ENCODE assay signal across 18 cellular contexts in the genomic region with DNA sequence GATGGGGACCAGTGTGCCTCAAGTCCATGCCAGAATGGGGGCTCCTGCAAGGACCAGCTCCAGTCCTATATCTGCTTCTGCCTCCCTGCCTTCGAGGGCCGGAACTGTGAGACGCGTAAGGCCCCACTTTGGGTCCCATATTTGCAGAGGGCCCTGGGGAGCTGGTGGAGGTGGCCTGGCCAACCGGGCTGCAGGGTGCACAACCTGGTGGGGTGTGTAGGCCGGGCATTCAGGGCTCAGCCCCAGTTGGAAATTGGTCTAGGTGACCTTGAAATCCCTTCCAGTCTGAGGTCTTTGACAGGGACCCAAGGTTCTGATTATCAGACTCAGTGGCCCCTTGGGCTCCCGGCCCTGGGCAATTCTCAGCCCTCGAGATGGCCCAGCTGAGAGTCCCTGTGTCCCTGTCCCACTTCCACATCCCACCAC. TPM values are rescaled to one million over a fixed set of nuclear protein-coding genes. Genes with fewer than 3 reads are reported as not detected.
DNase-seq lines count a peak whose midpoint lies in the region; ATAC-seq, FAIRE-seq and TF ChIP-seq lines count a peak whose summit lies in the region.
"Had no signal": no experiment of that assay in that cellular context is flagged by ENCODE, and none has a peak within 500 bp of the region (broad histone marks: within the 10 kb centered on the region; RNA-seq: fewer than 3 reads in every experiment).

No MANE protein-coding gene starts in this region.

- DNase-seq in H7 (peak; percentile 23), Peyer's patch (peak in 2 of 3 donors; percentile 26 to 33), HepG2 (ENCODE audit: low spot score) (no peak), sigmoid colon (peak; percentile 33), RKO (ENCODE audit: low spot score) (no peak), RWPE1 (ENCODE audit: low spot score) (no peak), caudate nucleus (lab: John Stamatoyannopoulos, UW) (no peak)
- DNase-seq in activated CD4-positive, alpha-beta memory T cell treated with anti-CD3 and anti-CD28 coated beads, Interleukin-2, amount 10 ng/mL, durations not matched to agents 7 days and 5 days = no peak
- DNase-seq: CD8-positive, alpha-beta T cell; GF-D8; GOT3; MG63; NCI-H1105 treated with DMSO at 0.1 percent for 48 hours; NCI-H1930; NCI-H2171 treated with DMSO at 0.1 percent for 48 hours had no signal

- no peak for TF ChIP-seq RAD21 in HepG2 (CRISPR knock-in tag; IDR thresholded peaks at IDR 0.05)

- in situ Hi-C loops in HepG2 (cut with HindIII; ENCODE audit: extremely low pct_ligation_motif_present, low pct_unique_long_range_greater_than_20kb) = no loop called here

- peaks cover 0 to 5% (median 0%) of the 10 kb centered on the region in 4 donors for H3K9me3 ChIP-seq in Peyer's patch
- no peaks in the 10 kb centered on the region for H3K9me3 ChIP-seq in HepG2 (ENCODE audit: low read length)
- H3K9me3 ChIP-seq in sigmoid colon = no peaks in the 10 kb centered on the region
- H3K9me3 ChIP-seq: MG63 had no signal

- peaks cover 19% of the 10 kb centered on the region; the same call in 1 of the 2 replicates for H3K27me3 ChIP-seq in H7 (ENCODE audit: control insufficient read depth, insufficient read depth, low read length)
- H3K27me3 ChIP-seq in Peyer's patch = peaks cover 0 to 18% of the 10 kb centered on the region in 2 donors
- H3K27me3 ChIP-seq in HepG2 (ENCODE audit: control insufficient read depth in 1 of 2, insufficient read depth in 2 of 2, low read length in 2 of 2) = no peaks in the 10 kb centered on the region
- peaks cover 18 to 32% (median 21%) of the 10 kb centered on the region in 3 donors for H3K27me3 ChIP-seq in sigmoid colon

- no TSS peak for BruUV-seq in HepG2 (replicated peaks; lab: Mats Ljungman, UMichigan)

- no peak overlapping the region for H2AFZ ChIP-seq in HepG2 (ENCODE audit: low read length)

- H3K9me3 Mint-ChIP-seq in activated CD4-positive, alpha-beta memory T cell treated with anti-CD3 and anti-CD28 coated beads, Interleukin-2, amount 10 ng/mL, durations not matched to agents 7 days and 5 days = no peaks in the 10 kb centered on the region
- H3K9me3 Mint-ChIP-seq: CD8-positive, alpha-beta T cell had no signal

- no peak overlapping the region for H3K4me2 ChIP-seq in HepG2 (ENCODE audit: low read depth, low read length)

- H3K36me3 ChIP-seq in H7 (replicated peaks; ENCODE audit: control insufficient read depth, insufficient read depth, low read length) = no peaks in the 10 kb centered on the region
- H3K36me3 ChIP-seq in Peyer's patch = no peaks in the 10 kb centered on the region
- peaks cover 0 to 1% of the 10 kb centered on the region in 2 experiments; a peak in 1 of 5 replicates for H3K36me3 ChIP-seq in HepG2 (replicated peaks in 1 of 2; ENCODE audit: control insufficient read depth in 1 of 2, insufficient read depth in 2 of 2, low read length in 2 of 2)
- no peaks in the 10 kb centered on the region for H3K36me3 ChIP-seq in sigmoid colon
- H3K36me3 ChIP-seq: MG63 had no signal

- peaks cover 6% of the 10 kb centered on the region for H3K27me3 Mint-ChIP-seq in activated CD4-positive, alpha-beta memory T cell treated with anti-CD3 and anti-CD28 coated beads, Interleukin-2, amount 10 ng/mL, durations not matched to agents 7 days and 5 days

- H3K27ac ChIP-seq in Peyer's patch (no peak overlapping the region), HepG2 (ENCODE audit: extremely low read length, insufficient read depth, low read length) (no peak overlapping the region), sigmoid colon (no peak overlapping the region), RWPE1 (no peak overlapping the region), caudate nucleus (ENCODE audit: low read depth, low read length) (no peak overlapping the region)

- no peak overlapping the region for H3K4me3 Mint-ChIP-seq in activated CD4-positive, alpha-beta memory T cell treated with anti-CD3 and anti-CD28 coated beads, Interleukin-2, amount 10 ng/mL, durations not matched to agents 7 days and 5 days
- H3K4me3 Mint-ChIP-seq: CD8-positive, alpha-beta T cell had no signal

- no peak overlapping the region for H3K4me3 ChIP-seq in H7 (ENCODE audit: insufficient read depth, low read depth, low read length)
- H3K4me3 ChIP-seq in Peyer's patch = no peak overlapping the region
- no peak overlapping the region for H3K4me3 ChIP-seq in HepG2 (replicated peaks in 1 of 3; ENCODE audit: insufficient read depth in 1 of 3, low read depth in 2 of 3, low read length in 3 of 3)
- H3K4me3 ChIP-seq in sigmoid colon = no peak overlapping the region
- H3K4me3 ChIP-seq: MG63 had no signal

- no peaks in the 10 kb centered on the region for H4K20me1 ChIP-seq in HepG2 (ENCODE audit: insufficient read depth, low read length)

- 100% methylated on average over 7 of the region's 8 CpGs for WGBS in HepG2 (ENCODE audit: low lambda C conversion rate)
- 89 to 92% methylated on average over 8 of the region's 8 CpGs for WGBS in sigmoid colon, 2 donors

- no peak for TF ChIP-seq EP300 in HepG2 (IDR thresholded peaks at IDR 0.05; ENCODE audit: low read depth in 2 of 2, low read length in 2 of 2)
- TF ChIP-seq EP300 in HepG2 (CRISPR knock-in tag; IDR thresholded peaks at IDR 0.05; ENCODE audit: borderline replicate concordance) = no peak
- TF ChIP-seq EP300 in sigmoid colon (IDR thresholded peaks at IDR 0.05) = no peak

- TF ChIP-seq CTCF in Peyer's patch (IDR thresholded peaks at IDR 0.05) (no peak), HepG2 (CRISPR knock-in tag; IDR thresholded peaks at IDR 0.05) (no peak), sigmoid colon (IDR thresholded peaks at IDR 0.05) (no peak), RWPE1 (conservative IDR thresholded peaks at IDR 0.05; ENCODE audit: low read depth) (no peak)

- no peak overlapping the region for H3K9ac ChIP-seq in HepG2 (ENCODE audit: insufficient read depth, low read depth, low read length)

- CTCF ChIA-PET in HepG2 (lab: Yijun Ruan, JAX; ENCODE audit: low intra/inter-chr PET ratio, low total read pairs) = no interaction called here
- CTCF ChIA-PET in activated CD4-positive, alpha-beta memory T cell treated with anti-CD3 and anti-CD28 coated beads, Interleukin-2, amount 10 ng/mL, durations not matched to agents 7 days and 5 days (lab: Charles Lee) = no interaction called here
- CTCF ChIA-PET in RWPE1 (lab: Yijun Ruan, JAX) = interaction anchor here (0.6 kb wide), 1 partner anchor 269 kb away, joined by 4 read pairs; no protein-coding TSS in a partner anchor

- FAIRE-seq in HepG2 (lab: Jason Lieb, UNC) = no peak
- FAIRE-seq: RCC 7860 had no signal

- TF ChIP-seq POLR2A in Peyer's patch (IDR thresholded peaks at IDR 0.05) = no peak
- TF ChIP-seq POLR2A in HepG2 (IDR thresholded peaks at IDR 0.05; ENCODE audit: insufficient read depth in 1 of 2, low read depth in 2 of 2, low read length in 2 of 2) = no peak
- no peak for TF ChIP-seq POLR2A in sigmoid colon (IDR thresholded peaks at IDR 0.05)

- H3K4me1 Mint-ChIP-seq in activated CD4-positive, alpha-beta memory T cell treated with anti-CD3 and anti-CD28 coated beads, Interleukin-2, amount 10 ng/mL, durations not matched to agents 7 days and 5 days = no peaks in the 10 kb centered on the region

- no peaks in the 10 kb centered on the region for H3K36me3 Mint-ChIP-seq in activated CD4-positive, alpha-beta memory T cell treated with anti-CD3 and anti-CD28 coated beads, Interleukin-2, amount 10 ng/mL, durations not matched to agents 7 days and 5 days (ENCODE audit: low read depth)
- H3K36me3 Mint-ChIP-seq: CD8-positive, alpha-beta T cell had no signal

- H3K27ac Mint-ChIP-seq in activated CD4-positive, alpha-beta memory T cell treated with anti-CD3 and anti-CD28 coated beads, Interleukin-2, amount 10 ng/mL, durations not matched to agents 7 days and 5 days = no peak overlapping the region
- H3K27ac Mint-ChIP-seq: CD8-positive, alpha-beta T cell had no signal

- intact Hi-C loops in HepG2 (cut with micrococcal nuclease; ENCODE audit: unreplicated experiment) = no loop called here
- intact Hi-C loops in sigmoid colon (cut with DNase I) = no loop called here

- POLR2A ChIA-PET in HepG2 (lab: Yijun Ruan, JAX) = interaction anchor here (1.3 to 2.5 kb wide), 4 partner anchors 9 to 37 kb away, joined by 3 to 18 read pairs (median 10); a partner anchor contains a TSS
- POLR2A ChIA-PET in activated CD4-positive, alpha-beta memory T cell treated with anti-CD3 and anti-CD28 coated beads, Interleukin-2, amount 10 ng/mL, durations not matched to agents 7 days and 5 days (lab: Charles Lee) = no interaction called here
- POLR2A ChIA-PET in RWPE1 (lab: Yijun Ruan, JAX; ENCODE audit: low non-redundant PET) = no interaction called here

- H3K79me2 ChIP-seq in HepG2 (ENCODE audit: insufficient read depth, low read length) = no peaks in the 10 kb centered on the region

- peaks cover 0 to 16% (median 0%) of the 10 kb centered on the region in 4 donors for H3K4me1 ChIP-seq in Peyer's patch
- H3K4me1 ChIP-seq in HepG2 (ENCODE audit: insufficient read depth, low read length) = peaks cover 16% of the 10 kb centered on the region
- H3K4me1 ChIP-seq in sigmoid colon = peaks cover 0 to 17% (median 15%) of the 10 kb centered on the region in 4 donors

- no peak for ATAC-seq in HepG2
- ATAC-seq: CD8-positive, alpha-beta T cell had no signal

RNA-seq across cellular contexts. Expression of a gene that starts 8.3 kb away (rescaled TPM):
- total RNA-seq in H7 (2014; rRNA removed; shearing (Covaris generic)) = 0.28 and 1.5 TPM in 2 replicates
- total RNA-seq in Peyer's patch (1 to 10 TPM in 2 of 4 donors, not detected in 2; 1.9 to 2.9 TPM), HepG2 (2016; rRNA removed; fragmentation: Illumina TruSeq; extraction: Trizol) (7.2 and 12.6 TPM in 2 replicates), sigmoid colon (not detected)
- total RNA-seq in HepG2 (2016; cell fraction: cytosol; rRNA removed; fragmentation: Illumina TruSeq; extraction: Trizol; ENCODE audit: low read depth) = 0.61 and 0.71 TPM in 2 replicates
- 6.7 and 12.9 TPM in 2 replicates for total RNA-seq in HepG2 (2016; cell fraction: insoluble cytoplasmic fraction; rRNA removed; fragmentation: Illumina TruSeq; extraction: Trizol)
- total RNA-seq in HepG2 (2016; cell fraction: membrane; rRNA removed; fragmentation: Illumina TruSeq; extraction: Trizol) = 1.9 and 2.2 TPM in 2 replicates
- 10.3 and 10.6 TPM in 2 replicates for total RNA-seq in HepG2 (2016; cell fraction: nucleus; rRNA removed; fragmentation: Illumina TruSeq; extraction: Trizol)
- polyA plus RNA-seq in HepG2 (2011; rRNA removed) (26.5 and 39.9 TPM in 2 replicates), sigmoid colon (under 1 TPM in 1 of 3 donors, not detected in 2; 0.36 TPM)
- 21.7 and 26.2 TPM in 2 replicates for polyA plus RNA-seq in HepG2 (2011; cell fraction: cytosol; rRNA removed)
- polyA plus RNA-seq in HepG2 (2011; cell fraction: nucleus; rRNA removed) = 105 and 121 TPM in 2 replicates
- polyA plus RNA-seq in HepG2 (2012) = 45.9 and 52.4 TPM in 2 replicates
- polyA plus RNA-seq in HepG2 (2016; cell fraction: cytosol; fragmentation: Illumina TruSeq; extraction: Trizol; ENCODE audit: low read depth) = 0.51 and 0.52 TPM in 2 replicates
- polyA plus RNA-seq in HepG2 (2016; cell fraction: insoluble cytoplasmic fraction; fragmentation: Illumina TruSeq; extraction: Trizol; ENCODE audit: low read depth) = 7.0 and 7.3 TPM in 2 replicates
- polyA plus RNA-seq in HepG2 (2016; cell fraction: membrane; fragmentation: Illumina TruSeq; extraction: Trizol; ENCODE audit: low read depth) = 1.1 and 1.6 TPM in 2 replicates
- polyA plus RNA-seq in HepG2 (2016; cell fraction: nucleus; fragmentation: Illumina TruSeq; extraction: Trizol; ENCODE audit: insufficient read depth, low read depth) = 23.6 and 26.7 TPM in 2 replicates
- 43.0 TPM in 1 of 2 replicates, not detected in the other for polyA minus RNA-seq in HepG2 (2011; rRNA and poly(A)+ RNA removed; ENCODE audit: low replicate concordance)
- 8.7 and 12.9 TPM in 2 replicates for polyA minus RNA-seq in HepG2 (2011; cell fraction: cytosol; rRNA and poly(A)+ RNA removed)
- polyA minus RNA-seq in HepG2 (2011; cell fraction: nucleus; rRNA and poly(A)+ RNA removed) = 14.7 and 15.7 TPM in 2 replicates
- total RNA-seq in activated CD4-positive, alpha-beta memory T cell treated with anti-CD3 and anti-CD28 coated beads, Interleukin-2, amount 10 ng/mL, durations not matched to agents 7 days and 5 days = not detected
- total RNA-seq: CD8-positive, alpha-beta T cell had no signal

RNA-seq across cellular contexts. Expression of a gene that starts 8.7 kb away (rescaled TPM):
- total RNA-seq in H7 (2014; rRNA removed; shearing (Covaris generic)) = 1.3 and 2.1 TPM in 2 replicates
- total RNA-seq in Peyer's patch = 10 to 100 TPM in 3 of 4 donors, 1 to 10 TPM in 1; 4.1 to 22.5 (median 11.8) TPM
- total RNA-seq in HepG2 (2016; rRNA removed; fragmentation: Illumina TruSeq; extraction: Trizol) = 19.9 and 58.4 TPM in 2 replicates
- total RNA-seq in HepG2 (2016; cell fraction: cytosol; rRNA removed; fragmentation: Illumina TruSeq; extraction: Trizol; ENCODE audit: low read depth) = 11.2 and 12.3 TPM in 2 replicates
- 18.9 and 61.6 TPM in 2 replicates for total RNA-seq in HepG2 (2016; cell fraction: insoluble cytoplasmic fraction; rRNA removed; fragmentation: Illumina TruSeq; extraction: Trizol)
- total RNA-seq in HepG2 (2016; cell fraction: membrane; rRNA removed; fragmentation: Illumina TruSeq; extraction: Trizol) = 12.7 and 13.1 TPM in 2 replicates
- total RNA-seq in HepG2 (2016; cell fraction: nucleus; rRNA removed; fragmentation: Illumina TruSeq; extraction: Trizol) = 43.8 and 53.5 TPM in 2 replicates
- polyA plus RNA-seq in HepG2 (2011; rRNA removed) = 237 and 317 TPM in 2 replicates
- polyA plus RNA-seq in HepG2 (2011; cell fraction: cytosol; rRNA removed) = 277 and 280 TPM in 2 replicates
- polyA plus RNA-seq in HepG2 (2011; cell fraction: nucleus; rRNA removed) = 231 and 240 TPM in 2 replicates
- polyA plus RNA-seq in HepG2 (2012) = 150 and 219 TPM in 2 replicates
- polyA plus RNA-seq in HepG2 (2016; cell fraction: cytosol; fragmentation: Illumina TruSeq; extraction: Trizol; ENCODE audit: low read depth) = 11.6 and 13.0 TPM in 2 replicates
- 18.4 and 19.4 TPM in 2 replicates for polyA plus RNA-seq in HepG2 (2016; cell fraction: insoluble cytoplasmic fraction; fragmentation: Illumina TruSeq; extraction: Trizol; ENCODE audit: low read depth)
- 10.3 and 10.6 TPM in 2 replicates for polyA plus RNA-seq in HepG2 (2016; cell fraction: membrane; fragmentation: Illumina TruSeq; extraction: Trizol; ENCODE audit: low read depth)
- polyA plus RNA-seq in HepG2 (2016; cell fraction: nucleus; fragmentation: Illumina TruSeq; extraction: Trizol; ENCODE audit: insufficient read depth, low read depth) = 82.4 and 83.6 TPM in 2 replicates
- 117 TPM in 1 of 2 replicates, not detected in the other for polyA minus RNA-seq in HepG2 (2011; rRNA and poly(A)+ RNA removed; ENCODE audit: low replicate concordance)
- polyA minus RNA-seq in HepG2 (2011; cell fraction: cytosol; rRNA and poly(A)+ RNA removed) = 61.5 and 79.5 TPM in 2 replicates
- polyA minus RNA-seq in HepG2 (2011; cell fraction: nucleus; rRNA and poly(A)+ RNA removed) = 44.3 and 53.6 TPM in 2 replicates
- 1 to 10 TPM; 3.8 to 10.0 (median 6.8) TPM for total RNA-seq in sigmoid colon
- polyA plus RNA-seq in sigmoid colon = 1 to 10 TPM in 2 of 3 donors, not detected in 1; 2.4 to 3.0 TPM
- total RNA-seq in activated CD4-positive, alpha-beta memory T cell treated with anti-CD3 and anti-CD28 coated beads, Interleukin-2, amount 10 ng/mL, durations not matched to agents 7 days and 5 days = not detected
- total RNA-seq: CD8-positive, alpha-beta T cell had no signal

RNA-seq across cellular contexts. Expression of a gene that starts 44.6 kb away (rescaled TPM):
- not detected in 2 replicates for total RNA-seq in H7 (2014; rRNA removed; shearing (Covaris generic))
- under 1 TPM in 1 of 4 donors, not detected in 3; 0.53 TPM for total RNA-seq in Peyer's patch
- 2.1 and 5.6 TPM in 2 replicates for total RNA-seq in HepG2 (2016; rRNA removed; fragmentation: Illumina TruSeq; extraction: Trizol)
- 0.20 and 0.35 TPM in 2 replicates for total RNA-seq in HepG2 (2016; cell fraction: cytosol; rRNA removed; fragmentation: Illumina TruSeq; extraction: Trizol; ENCODE audit: low read depth)
- 1.9 and 5.3 TPM in 2 replicates for total RNA-seq in HepG2 (2016; cell fraction: insoluble cytoplasmic fraction; rRNA removed; fragmentation: Illumina TruSeq; extraction: Trizol)
- total RNA-seq in HepG2 (2016; cell fraction: membrane; rRNA removed; fragmentation: Illumina TruSeq; extraction: Trizol) = 0.62 and 0.93 TPM in 2 replicates
- 3.0 and 4.0 TPM in 2 replicates for total RNA-seq in HepG2 (2016; cell fraction: nucleus; rRNA removed; fragmentation: Illumina TruSeq; extraction: Trizol)
- 22.5 and 26.1 TPM in 2 replicates for polyA plus RNA-seq in HepG2 (2011; rRNA removed)
- polyA plus RNA-seq in HepG2 (2011; cell fraction: cytosol; rRNA removed) = 14.4 and 16.0 TPM in 2 replicates
- 45.5 and 49.7 TPM in 2 replicates for polyA plus RNA-seq in HepG2 (2011; cell fraction: nucleus; rRNA removed)
- 12.7 and 14.1 TPM in 2 replicates for polyA plus RNA-seq in HepG2 (2012)
- polyA plus RNA-seq in HepG2 (2016; cell fraction: cytosol; fragmentation: Illumina TruSeq; extraction: Trizol; ENCODE audit: low read depth) = 0.23 and 0.67 TPM in 2 replicates
- polyA plus RNA-seq in HepG2 (2016; cell fraction: insoluble cytoplasmic fraction; fragmentation: Illumina TruSeq; extraction: Trizol; ENCODE audit: low read depth) = 1.6 and 2.1 TPM in 2 replicates
- 0.70 and 0.93 TPM in 2 replicates for polyA plus RNA-seq in HepG2 (2016; cell fraction: membrane; fragmentation: Illumina TruSeq; extraction: Trizol; ENCODE audit: low read depth)
- polyA plus RNA-seq in HepG2 (2016; cell fraction: nucleus; fragmentation: Illumina TruSeq; extraction: Trizol; ENCODE audit: insufficient read depth, low read depth) = 10.7 and 11.6 TPM in 2 replicates
- polyA minus RNA-seq in HepG2 (2011; rRNA and poly(A)+ RNA removed; ENCODE audit: low replicate concordance) = 5.4 TPM in 1 of 2 replicates, not detected in the other
- polyA minus RNA-seq in HepG2 (2011; cell fraction: cytosol; rRNA and poly(A)+ RNA removed) = 4.9 and 8.4 TPM in 2 replicates
- polyA minus RNA-seq in HepG2 (2011; cell fraction: nucleus; rRNA and poly(A)+ RNA removed) = 3.1 and 4.4 TPM in 2 replicates
- total RNA-seq in sigmoid colon = not detected
- under 1 TPM in 1 of 3 donors, not detected in 2; 0.10 TPM for polyA plus RNA-seq in sigmoid colon
- total RNA-seq in activated CD4-positive, alpha-beta memory T cell treated with anti-CD3 and anti-CD28 coated beads, Interleukin-2, amount 10 ng/mL, durations not matched to agents 7 days and 5 days = not detected
- total RNA-seq: CD8-positive, alpha-beta T cell; NCI-H460 had no signal
- polyA plus RNA-seq: BJ had no signal

Comparison
In these comparisons a context has a peak if more than half of its experiments do, and no peak if none do; other contexts are left out.
1. DNase-seq: peak in H7 (single experiment), Peyer's patch (2 of 3) and sigmoid colon (single experiment); none in HepG2 (single experiment), activated CD4-positive, alpha-beta memory T cell treated with anti-CD3 and anti-CD28 coated beads, Interleukin-2, amount 10 ng/mL, durations not matched to agents 7 days and 5 days (single experiment), RKO (single experiment), RWPE1 (single experiment) and caudate nucleus (0 of 61).